13 cellular contexts compared by ENCODE assay signal in genomic region chr1:85319488-85319887, GRCh38.
"Had no signal": no experiment of that assay in that cellular context is flagged by ENCODE, and none has a peak within 500 bp of the region (broad histone marks: within the 10 kb centered on the region; RNA-seq: fewer than 3 reads in every experiment).

No MANE protein-coding gene starts in this region.

- H3K9me3 ChIP-seq: pancreas, testis had no signal

- H3K4me1 ChIP-seq: pancreas, testis had no signal

- H3K4me3 ChIP-seq: dorsolateral prefrontal cortex, hepatocyte, pancreas, testis had no signal

- H3K36me3 Mint-ChIP-seq: activated CD4-positive, alpha-beta memory T cell treated with anti-CD3 and anti-CD28 coated beads for 36 hours; activated naive CD4-positive, alpha-beta T cell treated with anti-CD3 and anti-CD28 coated beads, Interleukin-2, amount 50 U/mL, for 72 hours had no signal

- H2AFZ ChIP-seq: hepatocyte had no signal

- H3K27me3 ChIP-seq: dorsolateral prefrontal cortex, hepatocyte, pancreas, testis had no signal

- ATAC-seq: activated T-cell treated with anti-CD3 and anti-CD28 coated beads, Interleukin-2, amount 50 U/mL, for 4 hours; left ventricle myocardium superior; pancreas had no signal

- H3K79me2 ChIP-seq: hepatocyte had no signal

- DNase-seq: activated CD4-positive, alpha-beta memory T cell treated with anti-CD3 and anti-CD28 coated beads for 36 hours; activated CD4-positive, CD25-positive, alpha-beta regulatory T cell treated with anti-CD3 and anti-CD28 coated beads, Interleukin-2, amount 50 U/mL, for 72 hours; activated effector memory CD4-positive, alpha-beta T cell treated with anti-CD3 and anti-CD28 coated beads, Interleukin-2, amount 50 U/mL, for 16 hours; activated T-cell treated with anti-CD3 and anti-CD28 coated beads, Interleukin-2, amount 50 U/mL, for 4 hours; dorsolateral prefrontal cortex; left ventricle myocardium superior; pancreas; stimulated activated CD4-positive, alpha-beta T cell treated with anti-CD3 and anti-CD28 coated beads, Interleukin-15, amount 100 ng/mL, for 24 hours; stimulated activated CD4-positive, alpha-beta T cell treated with anti-CD3 and anti-CD28 coated beads, Interleukin-4, amount 100 ng/mL, for 24 hours; testis had no signal

- H3K4me2 ChIP-seq: hepatocyte had no signal

- H3K9me3 Mint-ChIP-seq: activated CD4-positive, alpha-beta memory T cell treated with anti-CD3 and anti-CD28 coated beads for 36 hours; activated naive CD4-positive, alpha-beta T cell treated with anti-CD3 and anti-CD28 coated beads, Interleukin-2, amount 50 U/mL, for 72 hours; activated T-cell treated with anti-CD3 and anti-CD28 coated beads, Interleukin-2, amount 50 U/mL, for 4 hours; stimulated activated naive CD8-positive, alpha-beta T cell treated with anti-CD3 and anti-CD28 coated beads, Interleukin-15, Interleukin-2, amounts not matched to agents 100 ng/mL and 50 ng/mL, for 24 hours had no signal

- H3K27ac ChIP-seq: dorsolateral prefrontal cortex, pancreas, testis had no signal

- H3K4me3 Mint-ChIP-seq: activated CD4-positive, alpha-beta memory T cell treated with anti-CD3 and anti-CD28 coated beads for 36 hours; activated T-cell treated with anti-CD3 and anti-CD28 coated beads, Interleukin-2, amount 50 U/mL, for 4 hours; stimulated activated naive CD8-positive, alpha-beta T cell treated with anti-CD3 and anti-CD28 coated beads, Interleukin-15, Interleukin-2, amounts not matched to agents 100 ng/mL and 50 ng/mL, for 24 hours had no signal

- H3K27ac Mint-ChIP-seq: activated CD4-positive, alpha-beta memory T cell treated with anti-CD3 and anti-CD28 coated beads for 36 hours; activated naive CD4-positive, alpha-beta T cell treated with anti-CD3 and anti-CD28 coated beads, Interleukin-2, amount 50 U/mL, for 72 hours; stimulated activated naive CD8-positive, alpha-beta T cell treated with anti-CD3 and anti-CD28 coated beads, Interleukin-15, Interleukin-2, amounts not matched to agents 100 ng/mL and 50 ng/mL, for 24 hours had no signal
